Comparison of ENCODE assay signal across 33 cellular contexts in the genomic region with DNA sequence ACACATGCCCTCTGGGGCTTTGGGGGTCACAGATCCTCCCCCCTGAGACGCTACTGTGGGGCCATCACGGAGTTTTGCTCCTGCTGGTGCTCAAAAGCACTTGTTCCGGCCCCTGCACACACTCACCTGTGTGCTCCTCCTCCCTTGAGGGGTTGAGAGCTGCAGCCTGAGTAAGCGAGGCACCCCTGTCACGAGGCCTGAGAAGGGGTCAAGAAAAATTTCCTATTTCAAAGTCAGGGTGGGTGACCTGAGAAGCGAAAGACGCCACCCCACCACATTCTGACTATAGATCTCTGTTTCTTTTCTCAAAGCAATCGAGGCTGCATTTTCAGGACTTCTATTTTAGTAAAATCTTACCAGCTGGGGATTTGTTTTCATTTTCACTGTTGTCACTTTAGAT.
DNase-seq lines count a peak whose midpoint lies in the region; ATAC-seq and TF ChIP-seq lines count a peak whose summit lies in the region.
"Had no signal": no experiment of that assay in that cellular context is flagged by ENCODE, and none has a peak within 500 bp of the region (broad histone marks: within the 10 kb centered on the region; RNA-seq: fewer than 3 reads in every experiment).

No MANE protein-coding gene starts in this region.

- H3K4me1 Mint-ChIP-seq in activated CD8-positive, alpha-beta T cell treated with anti-CD3 and anti-CD28 coated beads for 36 hours (ENCODE audit: low read depth) = no peaks in the 10 kb centered on the region
- H3K4me1 Mint-ChIP-seq: immature natural killer cell had no signal

- no peaks in the 10 kb centered on the region for H3K27me3 Mint-ChIP-seq in activated CD8-positive, alpha-beta T cell treated with anti-CD3 and anti-CD28 coated beads for 36 hours
- H3K27me3 Mint-ChIP-seq: CD4-positive, alpha-beta T cell had no signal

- WGBS in right cardiac atrium = 84% methylated on average over 8 of the region's 8 CpGs

- H3K4me3 Mint-ChIP-seq in activated CD8-positive, alpha-beta T cell treated with anti-CD3 and anti-CD28 coated beads for 36 hours = no peak overlapping the region
- H3K4me3 Mint-ChIP-seq: CD4-positive, alpha-beta T cell; immature natural killer cell; natural killer cell treated with Interleukin-12 subunit alpha and Interleukin-12 subunit beta and Interleukin-15 and Interleukin-18, amount 100 ng/mL, for 72 hours; WTC11 had no signal

- CTCF ChIA-PET in activated CD8-positive, alpha-beta T cell treated with anti-CD3 and anti-CD28 coated beads for 36 hours (lab: Charles Lee) = no interaction called here

- peak; percentile 68 for ATAC-seq in GM19397 (IDR thresholded peaks at IDR 0.05; ENCODE audit: unreplicated experiment)
- peak; percentile 78 for ATAC-seq in HG02798 (IDR thresholded peaks at IDR 0.05; ENCODE audit: poor library complexity, unreplicated experiment)
- ATAC-seq in HG03439 (IDR thresholded peaks at IDR 0.05; ENCODE audit: unreplicated experiment) = peak; percentile 55
- no peak for ATAC-seq in right cardiac atrium
- ATAC-seq in activated CD8-positive, alpha-beta T cell treated with anti-CD3 and anti-CD28 coated beads for 36 hours = no peak
- ATAC-seq: gastrocnemius medialis; natural killer cell treated with Interleukin-12 subunit alpha and Interleukin-12 subunit beta and Interleukin-15 and Interleukin-18, amount 100 ng/mL, for 72 hours; Panc1; WTC11 had no signal

- no peaks in the 10 kb centered on the region for H3K9me3 ChIP-seq in right cardiac atrium (ENCODE audit: control insufficient read depth, low read length)
- H3K9me3 ChIP-seq: colonic mucosa, gastrocnemius medialis, ovary, thyroid gland had no signal

- no peak for TF ChIP-seq CTCF in GM12865 (IDR thresholded peaks at IDR 0.05; ENCODE audit: insufficient read depth, low read depth, low read length, missing control alignments)
- no peak for TF ChIP-seq CTCF in activated CD8-positive, alpha-beta T cell treated with anti-CD3 and anti-CD28 coated beads for 36 hours (IDR thresholded peaks at IDR 0.05)

- intact Hi-C loops in right cardiac atrium (cut with DNase I) = no loop called here
- intact Hi-C loops in activated CD8-positive, alpha-beta T cell treated with anti-CD3 and anti-CD28 coated beads for 36 hours (cut with micrococcal nuclease) = no loop called here

- H3K27ac Mint-ChIP-seq in activated CD8-positive, alpha-beta T cell treated with anti-CD3 and anti-CD28 coated beads for 36 hours = no peak overlapping the region
- H3K27ac Mint-ChIP-seq: CD4-positive, alpha-beta T cell; immature natural killer cell; natural killer cell treated with Interleukin-12 subunit alpha and Interleukin-12 subunit beta and Interleukin-15 and Interleukin-18, amount 100 ng/mL, for 72 hours; WTC11 had no signal

- no peaks in the 10 kb centered on the region for H3K9me3 Mint-ChIP-seq in activated CD8-positive, alpha-beta T cell treated with anti-CD3 and anti-CD28 coated beads for 36 hours
- H3K9me3 Mint-ChIP-seq: CD4-positive, alpha-beta T cell; immature natural killer cell; natural killer cell treated with Interleukin-12 subunit alpha and Interleukin-12 subunit beta and Interleukin-15 and Interleukin-18, amount 100 ng/mL, for 72 hours had no signal

- peaks cover 25% of the 10 kb centered on the region for H3K4me1 ChIP-seq in right cardiac atrium (ENCODE audit: control insufficient read depth, insufficient read depth, low read length)
- H3K4me1 ChIP-seq: colonic mucosa had no signal

- no peak overlapping the region for H3K27ac ChIP-seq in right cardiac atrium (ENCODE audit: low read length)
- H3K27ac ChIP-seq: colonic mucosa, esophagus muscularis mucosa, gastrocnemius medialis, KMS-11, ovary, right atrium auricular region, spleen, thyroid gland had no signal

- POLR2A ChIA-PET in activated CD8-positive, alpha-beta T cell treated with anti-CD3 and anti-CD28 coated beads for 36 hours (lab: Charles Lee) = no interaction called here

- no peaks in the 10 kb centered on the region for H3K27me3 ChIP-seq in right cardiac atrium (ENCODE audit: control insufficient read depth, insufficient read depth)
- H3K27me3 ChIP-seq: colonic mucosa, esophagus muscularis mucosa, gastrocnemius medialis, ovary, right atrium auricular region, spleen, thyroid gland had no signal

- H3K4me3 ChIP-seq in GM12865 (ENCODE audit: low read depth, low read length) (no peak overlapping the region), right cardiac atrium (ENCODE audit: low read length) (no peak overlapping the region)
- H3K4me3 ChIP-seq: colonic mucosa, esophagus muscularis mucosa, gastrocnemius medialis, ovary, right atrium auricular region, spleen, thyroid gland had no signal

- no peaks in the 10 kb centered on the region for H3K36me3 Mint-ChIP-seq in activated CD8-positive, alpha-beta T cell treated with anti-CD3 and anti-CD28 coated beads for 36 hours (ENCODE audit: low read depth)
- H3K36me3 Mint-ChIP-seq: immature natural killer cell; natural killer cell treated with Interleukin-12 subunit alpha and Interleukin-12 subunit beta and Interleukin-15 and Interleukin-18, amount 100 ng/mL, for 72 hours had no signal

- DNase-seq in GM12865 (ENCODE audit: low read depth) = peak; percentile 46
- no peak for DNase-seq in middle frontal gyrus (ENCODE audit: extremely low spot score, low spot score)
- no peak for DNase-seq in right cardiac atrium
- no peak for DNase-seq in ureter (ENCODE audit: low spot score)
- no peak for DNase-seq in activated CD8-positive, alpha-beta T cell treated with anti-CD3 and anti-CD28 coated beads for 36 hours
- DNase-seq: 8988T; activated naive CD4-positive, alpha-beta T cell treated with anti-CD3 and anti-CD28 coated beads, Interleukin-2, amount 50 U/mL, for 16 hours; CD4-positive, alpha-beta T cell; colonic mucosa; gastrocnemius medialis; hippocampal formation; immature natural killer cell; midbrain; MV-4-11; NCI-H2171; NCI-H510A treated with DMSO at 0.1 percent for 48 hours; NK-92 treated with Interleukin-12 subunit alpha and Interleukin-12 subunit beta, amount 100 ng/mL, for 24 hours; ovary; SHP77 treated with DMSO at 0.1 percent for 48 hours; spleen; stimulated activated CD4-positive, alpha-beta T cell treated with anti-CD3 and anti-CD28 coated beads, Interleukin-4, amount 100 ng/mL, for 24 hours; stimulated activated naive CD4-positive, alpha-beta T cell; SW 1271 had no signal

Comparison
In these comparisons a context has a peak if more than half of its experiments do, and no peak if none do; other contexts are left out.
1. ATAC-seq: peak in GM19397 (single experiment), HG02798 (single experiment) and HG03439 (single experiment); none in right cardiac atrium (0 of 2) and activated CD8-positive, alpha-beta T cell treated with anti-CD3 and anti-CD28 coated beads for 36 hours (single experiment).